Comparison of ENCODE assay signal across 8 cellular contexts in genomic region chr11:66317766-66318575, GRCh38. TPM values are rescaled to one million over a fixed set of nuclear protein-coding genes. Genes with fewer than 3 reads are reported as not detected.
DNase-seq lines count a peak whose midpoint lies in the region; ATAC-seq and TF ChIP-seq lines count a peak whose summit lies in the region.

No MANE protein-coding gene starts in this region.

- H3K4me1 Mint-ChIP-seq in activated CD8-positive, alpha-beta memory T cell treated with anti-CD3 and anti-CD28 coated beads, Interleukin-2, amount 10 ng/mL, durations not matched to agents 7 days and 5 days = peaks cover 60% of the 10 kb centered on the region

- POLR2A ChIA-PET in AG04450 (lab: Yijun Ruan, JAX) = interaction anchor here (1.0 to 2.8 kb wide), 6 partner anchors 7 to 703 kb away, joined by 3 to 56 read pairs (median 18); partner anchors contain the start of genes PCNX3, RIN1 and YIF1A

- H3K9ac ChIP-seq in HUES64 (ENCODE audit: low read depth, low read length) = peak overlapping the region; percentile 54; the same call in 1 of the 2 replicates
- H3K9ac ChIP-seq in parathyroid adenoma = no peak overlapping the region

- H3K9me3 ChIP-seq in AG04450 (ENCODE audit: control insufficient read depth, insufficient read depth, low read length) (peaks cover 8% of the 10 kb centered on the region; the same call in 1 of the 2 replicates), HUES64 (ENCODE audit: insufficient read depth, low read depth, low read length) (no peaks in the 10 kb centered on the region), parathyroid adenoma (ENCODE audit: control insufficient read depth, low read length) (no peaks in the 10 kb centered on the region)

- CTCF ChIA-PET in AG04450 (lab: Charles Lee) = interaction anchor here (0.7 to 1.7 kb wide), 2 partner anchors 11 to 248 kb away, joined by 4 to 8 read pairs; partner anchors contain the start of gene PACS1
- CTCF ChIA-PET in activated CD8-positive, alpha-beta memory T cell treated with anti-CD3 and anti-CD28 coated beads, Interleukin-2, amount 10 ng/mL, durations not matched to agents 7 days and 5 days (lab: Charles Lee) = interaction anchor here (0.9 to 2.7 kb wide), 10 partner anchors 9 to 121 kb away, joined by 3 to 14 read pairs (median 4); partner anchors contain the start of genes MRPL11, RIN1, SLC29A2 and YIF1A

- H3K36me3 Mint-ChIP-seq in activated CD8-positive, alpha-beta memory T cell treated with anti-CD3 and anti-CD28 coated beads, Interleukin-2, amount 10 ng/mL, durations not matched to agents 7 days and 5 days = peaks cover 20% of the 10 kb centered on the region

- H3K27me3 ChIP-seq in AG04450 (ENCODE audit: control insufficient read depth, insufficient read depth, low read length) = no peaks in the 10 kb centered on the region
- no peaks in the 10 kb centered on the region for H3K27me3 ChIP-seq in HUES64 (ENCODE audit: insufficient read depth, low read length)
- H3K27me3 ChIP-seq in parathyroid adenoma (ENCODE audit: control insufficient read depth, insufficient read depth, low read length) = no peaks in the 10 kb centered on the region

- H3K79me2 ChIP-seq in parathyroid adenoma = no peaks in the 10 kb centered on the region

- H3K36me3 ChIP-seq in HUES64 (ENCODE audit: insufficient read depth, low read length) = no peaks in the 10 kb centered on the region
- H3K36me3 ChIP-seq in parathyroid adenoma (ENCODE audit: control insufficient read depth, insufficient read depth, low read length) = no peaks in the 10 kb centered on the region

- peak overlapping the region; percentile 99 for H3K27ac ChIP-seq in AG04450 (ENCODE audit: low read depth, low read length)
- peak overlapping the region; percentile 73; the same call in 1 of the 2 replicates for H3K27ac ChIP-seq in HUES64 (ENCODE audit: low read depth, low read length)
- H3K27ac ChIP-seq in parathyroid adenoma = peak overlapping the region; percentile 32

- peak overlapping the region; percentile 99 for H3K27ac Mint-ChIP-seq in activated CD8-positive, alpha-beta memory T cell treated with anti-CD3 and anti-CD28 coated beads, Interleukin-2, amount 10 ng/mL, durations not matched to agents 7 days and 5 days

- peak overlapping the region; percentile 56 for H3K4me3 Mint-ChIP-seq in activated CD8-positive, alpha-beta memory T cell treated with anti-CD3 and anti-CD28 coated beads, Interleukin-2, amount 10 ng/mL, durations not matched to agents 7 days and 5 days

- WGBS in HUES64 = 52% methylated on average over 13 of the region's 15 CpGs

- H3K4me2 ChIP-seq in parathyroid adenoma (ENCODE audit: low read length) = no peak overlapping the region

- no peak overlapping the region for H2AFZ ChIP-seq in parathyroid adenoma

- peak; percentile 77 for ATAC-seq in activated CD8-positive, alpha-beta memory T cell treated with anti-CD3 and anti-CD28 coated beads, Interleukin-2, amount 10 ng/mL, durations not matched to agents 7 days and 5 days

- H3K4me3 ChIP-seq in AG04450 (ENCODE audit: low read depth, low read length) (no peak overlapping the region), HUES64 (ENCODE audit: low read length) (no peak overlapping the region), parathyroid adenoma (ENCODE audit: low read depth, low read length) (no peak overlapping the region)

- H3K9me3 Mint-ChIP-seq in activated CD8-positive, alpha-beta memory T cell treated with anti-CD3 and anti-CD28 coated beads, Interleukin-2, amount 10 ng/mL, durations not matched to agents 7 days and 5 days (ENCODE audit: low read depth) = peaks cover 2% of the 10 kb centered on the region

- H3K27me3 Mint-ChIP-seq in activated CD8-positive, alpha-beta memory T cell treated with anti-CD3 and anti-CD28 coated beads, Interleukin-2, amount 10 ng/mL, durations not matched to agents 7 days and 5 days = no peaks in the 10 kb centered on the region

- peak; percentile 74 for DNase-seq in AG04450 (ENCODE audit: low read depth, low spot score)
- peak; percentile 95 for DNase-seq in activated CD8-positive, alpha-beta memory T cell treated with anti-CD3 and anti-CD28 coated beads, Interleukin-2, amount 10 ng/mL, durations not matched to agents 7 days and 5 days
- peak; percentile 94 for DNase-seq in fibroblast of peridontal ligament (ENCODE audit: extremely low read depth)
- DNase-seq in NCI-H774 (lab: John Stamatoyannopoulos, UW) = no peak
- no peak for DNase-seq in inferior parietal cortex (ENCODE audit: extremely low spot score)
- DNase-seq in NCI-H446 treated with DMSO at 0.1 percent for 48 hours (lab: John Stamatoyannopoulos, UW) = no peak

- peaks cover 21% of the 10 kb centered on the region for H3K4me1 ChIP-seq in HUES64 (ENCODE audit: insufficient read depth, low read length)
- H3K4me1 ChIP-seq in parathyroid adenoma = peaks cover 2% of the 10 kb centered on the region

- TF ChIP-seq CTCF in AG04450 (IDR thresholded peaks at IDR 0.05; ENCODE audit: low read depth, low read length) (no peak), parathyroid adenoma (IDR thresholded peaks at IDR 0.05) (no peak)

RNA-seq across cellular contexts. Expression of gene CD248, which starts 1.1 kb away (rescaled TPM):
- 105 and 128 TPM in 2 replicates for polyA plus RNA-seq in AG04450 (2011; rRNA removed)
- 55.9 and 67.4 TPM in 2 replicates for polyA minus RNA-seq in AG04450 (2011; rRNA and poly(A)+ RNA removed)
- polyA plus RNA-seq in HUES64 (2013, experiment 1 of 2) = 2.0 TPM
- polyA plus RNA-seq in HUES64 (2013, experiment 2 of 2) = 2.9 TPM
- total RNA-seq in activated CD8-positive, alpha-beta memory T cell treated with anti-CD3 and anti-CD28 coated beads, Interleukin-2, amount 10 ng/mL, durations not matched to agents 7 days and 5 days = 10 to 100 TPM; 16.8 to 35.5 TPM

RNA-seq across cellular contexts. Expression of gene RIN1, which starts 18.3 kb away (rescaled TPM):
- 6.7 and 9.0 TPM in 2 replicates for polyA plus RNA-seq in AG04450 (2011; rRNA removed)
- 5.7 and 5.9 TPM in 2 replicates for polyA minus RNA-seq in AG04450 (2011; rRNA and poly(A)+ RNA removed)
- polyA plus RNA-seq in HUES64 (2013, experiment 1 of 2) = 2.5 TPM
- 3.3 TPM for polyA plus RNA-seq in HUES64 (2013, experiment 2 of 2)
- 1 to 10 TPM in 1 of 2 experiments, under 1 TPM in 1; 0.68 to 2.5 TPM for total RNA-seq in activated CD8-positive, alpha-beta memory T cell treated with anti-CD3 and anti-CD28 coated beads, Interleukin-2, amount 10 ng/mL, durations not matched to agents 7 days and 5 days

RNA-seq across cellular contexts. Expression of gene TMEM151A, which starts 26.3 kb away (rescaled TPM):
- not detected in 2 replicates for polyA plus RNA-seq in AG04450 (2011; rRNA removed)
- polyA minus RNA-seq in AG04450 (2011; rRNA and poly(A)+ RNA removed) = not detected in 2 replicates
- 0.80 TPM for polyA plus RNA-seq in HUES64 (2013, experiment 1 of 2)
- 0.51 TPM for polyA plus RNA-seq in HUES64 (2013, experiment 2 of 2)
- not detected for total RNA-seq in activated CD8-positive, alpha-beta memory T cell treated with anti-CD3 and anti-CD28 coated beads, Interleukin-2, amount 10 ng/mL, durations not matched to agents 7 days and 5 days

RNA-seq across cellular contexts. Expression of gene BRMS1, which starts 26.9 kb away (rescaled TPM):
- 35.2 and 39.3 TPM in 2 replicates for polyA plus RNA-seq in AG04450 (2011; rRNA removed)
- 12.9 and 15.2 TPM in 2 replicates for polyA minus RNA-seq in AG04450 (2011; rRNA and poly(A)+ RNA removed)
- polyA plus RNA-seq in HUES64 (2013, experiment 1 of 2) = 39.2 TPM
- 33.9 TPM for polyA plus RNA-seq in HUES64 (2013, experiment 2 of 2)
- total RNA-seq in activated CD8-positive, alpha-beta memory T cell treated with anti-CD3 and anti-CD28 coated beads, Interleukin-2, amount 10 ng/mL, durations not matched to agents 7 days and 5 days = 10 to 100 TPM; 55.3 to 56.8 TPM

RNA-seq across cellular contexts. Expression of gene YIF1A, which starts 29.0 kb away (rescaled TPM):
- 126 and 140 TPM in 2 replicates for polyA plus RNA-seq in AG04450 (2011; rRNA removed)
- 175 and 209 TPM in 2 replicates for polyA minus RNA-seq in AG04450 (2011; rRNA and poly(A)+ RNA removed)
- 49.8 TPM for polyA plus RNA-seq in HUES64 (2013, experiment 1 of 2)
- polyA plus RNA-seq in HUES64 (2013, experiment 2 of 2) = 44.6 TPM
- 10 to 100 TPM; 56.5 to 73.9 TPM for total RNA-seq in activated CD8-positive, alpha-beta memory T cell treated with anti-CD3 and anti-CD28 coated beads, Interleukin-2, amount 10 ng/mL, durations not matched to agents 7 days and 5 days

Comparison
In these comparisons a context has a peak if more than half of its experiments do, and no peak if none do; other contexts are left out.
1. DNase-seq: peak in AG04450 (single experiment), activated CD8-positive, alpha-beta memory T cell treated with anti-CD3 and anti-CD28 coated beads, Interleukin-2, amount 10 ng/mL, durations not matched to agents 7 days and 5 days (single experiment) and fibroblast of peridontal ligament (single experiment); none in NCI-H774 (single experiment), inferior parietal cortex (single experiment) and NCI-H446 treated with DMSO at 0.1 percent for 48 hours (single experiment).
2. H3K27ac ChIP-seq: peak in every context shown above with its lines; median percentile 99 in AG04450; 73 in HUES64; 32 in parathyroid adenoma.